Comparison of ENCODE assay signal across 24 cellular contexts in the genomic region with DNA sequence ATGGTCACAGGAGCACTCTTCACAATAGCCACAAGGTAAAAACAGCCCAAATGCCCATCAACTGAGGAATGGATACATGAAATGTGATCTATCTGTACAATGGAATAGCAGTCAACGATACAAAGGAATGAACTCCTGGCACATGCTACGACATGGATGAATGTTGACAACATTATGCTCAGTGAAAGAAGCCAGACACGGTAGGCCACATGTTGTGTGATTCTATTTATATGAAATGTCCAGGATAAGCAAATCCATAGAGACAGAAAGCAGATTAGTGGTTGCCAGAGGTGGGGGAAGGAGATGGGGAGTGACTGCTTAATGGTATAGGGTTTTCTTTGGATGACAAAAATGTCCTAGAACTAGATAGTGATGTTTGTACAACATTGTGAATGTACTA. TPM values are rescaled to one million over a fixed set of nuclear protein-coding genes. Genes with fewer than 3 reads are reported as not detected.
"Had no signal": no experiment of that assay in that cellular context is flagged by ENCODE, and none has a peak within 500 bp of the region (broad histone marks: within the 10 kb centered on the region; RNA-seq: fewer than 3 reads in every experiment).

No MANE protein-coding gene starts in this region.

- H3K4me3 ChIP-seq: esophagus muscularis mucosa, lung, psoas muscle, right lobe of liver, skin epidermis, stomach, thoracic aorta, transverse colon had no signal

- H3K9me3 Mint-ChIP-seq: effector memory CD8-positive, alpha-beta T cell had no signal

- H3K79me2 ChIP-seq: parathyroid adenoma had no signal

- H3K4me1 ChIP-seq: esophagus muscularis mucosa, parathyroid adenoma, psoas muscle, right lobe of liver, stomach, transverse colon had no signal

- H2AFZ ChIP-seq: parathyroid adenoma had no signal

- H3K9ac ChIP-seq: parathyroid adenoma had no signal

- H3K36me3 ChIP-seq: esophagus muscularis mucosa, right lobe of liver, stomach, thoracic aorta, transverse colon had no signal

- H3K27ac Mint-ChIP-seq: effector memory CD8-positive, alpha-beta T cell; naive thymus-derived CD4-positive, alpha-beta T cell; nephron progenitor cell had no signal

- DNase-seq: effector memory CD8-positive, alpha-beta T cell; foreskin fibroblast; head of caudate nucleus; hippocampal formation; left colon; left ventricle myocardium superior; mesenchymal stem cell; midbrain; naive thymus-derived CD4-positive, alpha-beta T cell; nephron progenitor cell; psoas muscle; retina; right lobe of liver; stimulated activated CD4-positive, alpha-beta T cell treated with anti-CD3 and anti-CD28 coated beads, Interleukin-12 subunit alpha, Interleukin-12 subunit beta, amount 100 ng/mL, for 4 hours; stimulated activated naive CD4-positive, alpha-beta T cell; stomach; substantia nigra; transverse colon had no signal

- H3K9me3 ChIP-seq: esophagus muscularis mucosa, psoas muscle, right lobe of liver, stomach, thoracic aorta, transverse colon had no signal

- H3K27me3 ChIP-seq: esophagus muscularis mucosa, right lobe of liver, transverse colon had no signal

- H3K27ac ChIP-seq: epithelial cell of prostate, esophagus muscularis mucosa, parathyroid adenoma, psoas muscle, right lobe of liver, skin epidermis, stomach, thoracic aorta, transverse colon had no signal

- H3K4me3 Mint-ChIP-seq: effector memory CD8-positive, alpha-beta T cell; naive thymus-derived CD4-positive, alpha-beta T cell; nephron progenitor cell had no signal

- H3K4me1 Mint-ChIP-seq: naive thymus-derived CD4-positive, alpha-beta T cell; nephron progenitor cell had no signal

RNA-seq across cellular contexts. Expression of gene GPM6B, which starts 58.7 kb away (rescaled TPM):
- total RNA-seq: naive thymus-derived CD4-positive, alpha-beta T cell had no signal
